7 cellular contexts compared by ENCODE assay signal in genomic region chr3:56681963-56682457, GRCh38. TPM values are rescaled to one million over a fixed set of nuclear protein-coding genes. Genes with fewer than 3 reads are reported as not detected.
DNase-seq lines count a peak whose midpoint lies in the region; ATAC-seq and TF ChIP-seq lines count a peak whose summit lies in the region.

No MANE protein-coding gene starts in this region.

- ATAC-seq in gastroesophageal sphincter (no peak), HG02840 (IDR thresholded peaks at IDR 0.05; ENCODE audit: low FRiP score, unreplicated experiment) (no peak)

- no peaks in the 10 kb centered on the region for H3K36me3 ChIP-seq in H7 (replicated peaks; ENCODE audit: control insufficient read depth, insufficient read depth, low read length)
- H3K36me3 ChIP-seq in SJSA1, result peaks cover 2% of the 10 kb centered on the region; the same call in 1 of the 2 replicates
- H3K36me3 ChIP-seq in gastroesophageal sphincter, result no peaks in the 10 kb centered on the region
- H3K36me3 ChIP-seq in skeletal muscle tissue (ENCODE audit: control insufficient read depth in 3 of 3, insufficient read depth in 3 of 3, low read length in 3 of 3), result no peaks in the 10 kb centered on the region

- H3K4me1 ChIP-seq in SJSA1 (replicated peaks) (peaks cover 3% of the 10 kb centered on the region), gastroesophageal sphincter (peaks cover 0 to 37% (median 6%) of the 10 kb centered on the region in 3 donors), skeletal muscle tissue (ENCODE audit: control insufficient read depth in 3 of 3, insufficient read depth in 3 of 3, low read length in 3 of 3) (peaks cover 4 to 8% (median 6%) of the 10 kb centered on the region in 3 donors)

- DNase-seq in H7 (peak; percentile 81), SJSA1 (ENCODE audit: low read depth in 1 of 2, low spot score in 2 of 2) (no peak), Kasumi-1 (lab: John Stamatoyannopoulos, UW) (no peak)
- no peak for DNase-seq in activated CD4-positive, CD25-positive, alpha-beta regulatory T cell treated with anti-CD3 and anti-CD28 coated beads, Interleukin-2, amount 50 U/mL, for 72 hours

- H3K4me3 ChIP-seq in H7 (ENCODE audit: insufficient read depth, low read depth, low read length), result peak overlapping the region; percentile 83
- peak overlapping the region; percentile 55 for H3K4me3 ChIP-seq in SJSA1
- H3K4me3 ChIP-seq in gastroesophageal sphincter, result peak overlapping the region; percentile 68 to 73
- H3K4me3 ChIP-seq in skeletal muscle tissue (ENCODE audit: low read length in 3 of 3), result peak overlapping the region; percentile 84 to 90 (median 87)

- H3K9me3 ChIP-seq in SJSA1 (replicated peaks) (peaks cover 6% of the 10 kb centered on the region), gastroesophageal sphincter (no peaks in the 10 kb centered on the region), skeletal muscle tissue (ENCODE audit: control insufficient read depth in 3 of 3, low read length in 3 of 3) (no peaks in the 10 kb centered on the region)

- no peak for TF ChIP-seq POLR2A in gastroesophageal sphincter (IDR thresholded peaks at IDR 0.05)

- H3K27me3 ChIP-seq in H7 (ENCODE audit: control insufficient read depth, insufficient read depth, low read length) (peaks cover 7% of the 10 kb centered on the region; the same call in 1 of the 2 replicates), SJSA1 (replicated peaks) (no peaks in the 10 kb centered on the region), gastroesophageal sphincter (no peaks in the 10 kb centered on the region), skeletal muscle tissue (ENCODE audit: control insufficient read depth in 3 of 3, insufficient read depth in 3 of 3, low read length in 3 of 3) (no peaks in the 10 kb centered on the region)

- H3K27ac ChIP-seq in SJSA1 (peak overlapping the region; percentile 95), gastroesophageal sphincter (peak overlapping the region; percentile 94 to 99 (median 98)), skeletal muscle tissue (ENCODE audit: low read depth, low read length) (peak overlapping the region; percentile 96)

- no peak for TF ChIP-seq CTCF in gastroesophageal sphincter (IDR thresholded peaks at IDR 0.05)

- no peak for TF ChIP-seq EP300 in gastroesophageal sphincter (IDR thresholded peaks at IDR 0.05)

- 16 to 70% methylated on average over 2 to 9 of the region's 10 CpGs for WGBS in gastroesophageal sphincter (ENCODE audit: low coverage in 1 of 2), 2 donors

- peak overlapping the region; percentile 91 to 97 (median 95) for H3K9ac ChIP-seq in skeletal muscle tissue (ENCODE audit: low read depth in 1 of 3, low read length in 3 of 3)

RNA-seq across cellular contexts. Expression of gene TASOR, which starts 1.1 kb away (rescaled TPM):
- 39.6 and 45.8 TPM in 2 replicates for total RNA-seq in H7 (2014; rRNA removed; shearing (Covaris generic))
- total RNA-seq in SJSA1 (2014; rRNA removed; shearing (Covaris generic)), result 18.9 and 23.7 TPM in 2 replicates
- total RNA-seq in gastroesophageal sphincter (10 to 100 TPM; 65.2 to 87.4 (median 76.1) TPM), skeletal muscle tissue (89.2 TPM)
